Comparison of ENCODE assay signal across 22 cellular contexts in genomic region chr11:134656861-134657540, GRCh38.
DNase-seq lines count a peak whose midpoint lies in the region; ATAC-seq and TF ChIP-seq lines count a peak whose summit lies in the region.
"Had no signal": no experiment of that assay in that cellular context is flagged by ENCODE, and none has a peak within 500 bp of the region (broad histone marks: within the 10 kb centered on the region; RNA-seq: fewer than 3 reads in every experiment).

No MANE protein-coding gene starts in this region.

- no peaks in the 10 kb centered on the region for H3K27me3 ChIP-seq in DND-41 (ENCODE audit: insufficient read depth, low read length, poor library complexity)
- no peaks in the 10 kb centered on the region for H3K27me3 ChIP-seq in osteoblast (ENCODE audit: insufficient read depth, low read length)
- H3K27me3 ChIP-seq: BLaER1 treated with 17β-estradiol and CSF1 and Interleukin-3, amounts not matched to agents 10 nM and 100 nM; foreskin keratinocyte; Peyer's patch; upper lobe of left lung had no signal

- H3K9me3 ChIP-seq in DND-41 (ENCODE audit: insufficient read depth, low read length, severe bottlenecking) (peaks cover 18% of the 10 kb centered on the region), osteoblast (ENCODE audit: low read depth, low read length) (peaks cover 2% of the 10 kb centered on the region)
- H3K9me3 ChIP-seq: Peyer's patch, SK-N-SH, upper lobe of left lung had no signal

- ATAC-seq in DND-41 (ENCODE audit: insufficient read depth, low read depth): no peak
- ATAC-seq in GM19035 (IDR thresholded peaks at IDR 0.05; ENCODE audit: unreplicated experiment): no peak
- ATAC-seq: foreskin keratinocyte, left cardiac atrium had no signal

- peak; percentile 7 for DNase-seq in activated CD4-positive, alpha-beta T cell treated with anti-CD3 and anti-CD28 coated beads for 1 hour
- no peak for DNase-seq in activated CD4-positive, alpha-beta T cell treated with anti-CD3 and anti-CD28 coated beads, Interleukin-2, amount 50 U/mL, for 48 hours
- peak; percentile 20 for DNase-seq in DND-41
- peak; percentile 9 for DNase-seq in central memory CD4-positive, alpha-beta T cell
- peak; percentile 64 for DNase-seq in osteoblast (ENCODE audit: insufficient read length, low spot score, missing footprints)
- no peak for DNase-seq in NCI-H1092 (lab: John Stamatoyannopoulos, UW)
- no peak for DNase-seq in cerebellar nuclear complex (lab: John Stamatoyannopoulos, UW)
- DNase-seq: 8988T; activated CD4-positive, alpha-beta T cell treated with anti-CD3 and anti-CD28 coated beads, Interleukin-2, amount 10 ng/mL, durations not matched to agents 24 days and 14 days; aorta; foreskin keratinocyte; Kasumi-1; left cardiac atrium; NCI-H2171; NCI-H748 treated with DMSO at 0.1 percent for 48 hours; SK-N-SH; small intestine had no signal

- no peak overlapping the region for H3K4me2 ChIP-seq in DND-41 (ENCODE audit: insufficient read depth, low read length)
- H3K4me2 ChIP-seq in osteoblast (ENCODE audit: insufficient read depth, low read length): no peak overlapping the region
- H3K4me2 ChIP-seq: BLaER1 treated with 17β-estradiol and CSF1 and Interleukin-3, amounts not matched to agents 10 nM and 100 nM; SK-N-SH had no signal

- TF ChIP-seq CTCF in DND-41 (IDR thresholded peaks at IDR 0.05; ENCODE audit: borderline replicate concordance, extremely low read depth, low read length, poor library complexity, severe bottlenecking) (no peak), osteoblast (IDR thresholded peaks at IDR 0.05; ENCODE audit: extremely low read depth, low read depth, low read length) (no peak)

- no peak overlapping the region for H2AFZ ChIP-seq in DND-41 (ENCODE audit: low read depth, low read length)
- no peak overlapping the region for H2AFZ ChIP-seq in osteoblast (ENCODE audit: low read length)
- H2AFZ ChIP-seq: parathyroid adenoma had no signal

- H4K20me1 ChIP-seq in DND-41 (ENCODE audit: insufficient read depth, low read length) (no peaks in the 10 kb centered on the region), osteoblast (ENCODE audit: insufficient read depth, low read length) (no peaks in the 10 kb centered on the region)
- H4K20me1 ChIP-seq: BLaER1 treated with 17β-estradiol and CSF1 and Interleukin-3, amounts not matched to agents 10 nM and 100 nM had no signal

- H3K36me3 ChIP-seq in DND-41 (ENCODE audit: insufficient read depth, low read length) (no peaks in the 10 kb centered on the region), osteoblast (ENCODE audit: insufficient read depth, low read length) (no peaks in the 10 kb centered on the region)
- H3K36me3 ChIP-seq: BLaER1 treated with 17β-estradiol and CSF1 and Interleukin-3, amounts not matched to agents 10 nM and 100 nM; Peyer's patch; upper lobe of left lung had no signal

- H3K79me2 ChIP-seq in DND-41 (ENCODE audit: insufficient read depth, low read length) (peaks cover 3% of the 10 kb centered on the region; the same call in 1 of the 2 replicates), osteoblast (ENCODE audit: insufficient read depth, low read length) (no peaks in the 10 kb centered on the region)
- H3K79me2 ChIP-seq: parathyroid adenoma had no signal

- H3K4me3 ChIP-seq in DND-41 (ENCODE audit: low read depth in 1 of 2, low read length in 2 of 2): no peak overlapping the region
- H3K4me3 ChIP-seq in osteoblast (ENCODE audit: insufficient read depth, low read length): no peak overlapping the region
- H3K4me3 ChIP-seq: BLaER1 treated with 17β-estradiol and CSF1 and Interleukin-3, amounts not matched to agents 10 nM and 100 nM; Peyer's patch; upper lobe of left lung had no signal

- H3K9ac ChIP-seq in DND-41 (ENCODE audit: low read depth, low read length): 0 out of 2 replicates have a peak overlapping the region, but pooled peaks have one; percentile 13
- H3K9ac ChIP-seq: BLaER1 treated with 17β-estradiol and CSF1 and Interleukin-3, amounts not matched to agents 10 nM and 100 nM; parathyroid adenoma; SK-N-SH had no signal

- H3K27ac ChIP-seq in DND-41 (ENCODE audit: low read length) (peak overlapping the region; percentile 72), osteoblast (ENCODE audit: low read depth, low read length) (no peak overlapping the region)
- H3K27ac ChIP-seq: BLaER1 treated with 17β-estradiol and CSF1 and Interleukin-3, amounts not matched to agents 10 nM and 100 nM; foreskin keratinocyte; parathyroid adenoma; Peyer's patch; upper lobe of left lung had no signal

- H3K4me1 ChIP-seq in DND-41 (ENCODE audit: insufficient read depth, low read length): peaks cover 62% of the 10 kb centered on the region
- no peaks in the 10 kb centered on the region for H3K4me1 ChIP-seq in osteoblast (ENCODE audit: insufficient read depth, low read length)
- H3K4me1 ChIP-seq: foreskin keratinocyte, parathyroid adenoma, Peyer's patch, upper lobe of left lung had no signal

Comparison
In these comparisons a context has a peak if more than half of its experiments do, and no peak if none do; other contexts are left out.
1. DNase-seq: peak in activated CD4-positive, alpha-beta T cell treated with anti-CD3 and anti-CD28 coated beads for 1 hour (single experiment), DND-41 (single experiment), central memory CD4-positive, alpha-beta T cell (single experiment) and osteoblast (single experiment); none in activated CD4-positive, alpha-beta T cell treated with anti-CD3 and anti-CD28 coated beads, Interleukin-2, amount 50 U/mL, for 48 hours (0 of 2), NCI-H1092 (single experiment) and cerebellar nuclear complex (0 of 2).